In genomic region chr10:5666324-5667220, GRCh38 we compare ENCODE assay signal across 8 cellular contexts. TPM values are rescaled to one million over a fixed set of nuclear protein-coding genes. Genes with fewer than 3 reads are reported as not detected.
DNase-seq lines count a peak whose midpoint lies in the region; ATAC-seq and TF ChIP-seq lines count a peak whose summit lies in the region.

ASB13 (minus strand) TSS chr10:5666595; CDS start chr10:5666551, 44 bp downstream.

- H3K27me3 ChIP-seq in esophagus squamous epithelium (no peaks in the 10 kb centered on the region), muscle layer of colon (ENCODE audit: control insufficient read depth in 1 of 2, insufficient read depth in 2 of 2, low read length in 2 of 2) (no peaks in the 10 kb centered on the region), stomach smooth muscle (ENCODE audit: control insufficient read depth in 1 of 2, insufficient read depth in 2 of 2, low read length in 2 of 2) (no peaks in the 10 kb centered on the region)

- ATAC-seq in HG03565 (IDR thresholded peaks at IDR 0.05; ENCODE audit: unreplicated experiment): no peak

- in situ Hi-C loops in G401 (cut with HindIII; ENCODE audit: low sequenced_read_pairs): no loop called here

- H3K4me1 ChIP-seq in HEK293 (ENCODE audit: control insufficient read depth, insufficient read depth, low read length) (peaks cover 22% of the 10 kb centered on the region), esophagus squamous epithelium (peaks cover 17 to 52% (median 18%) of the 10 kb centered on the region in 3 donors), muscle layer of colon (ENCODE audit: insufficient read depth, low read length) (peaks cover 15% of the 10 kb centered on the region), stomach smooth muscle (ENCODE audit: control insufficient read depth, insufficient read depth, low read length) (peaks cover 19% of the 10 kb centered on the region)

- intact Hi-C loops in esophagus squamous epithelium (cut with DNase I): no loop called here

- POLR2A ChIA-PET in HEK293 (lab: Yijun Ruan, JAX): interaction anchor here (1.2 kb wide), 1 partner anchor 224 kb away, joined by 3 read pairs; the partner anchor contains the start of genes ANKRD16 and FBH1

- peak; percentile 75 for DNase-seq in G401 (ENCODE audit: low spot score)
- DNase-seq in NCI-H2227 (lab: John Stamatoyannopoulos, UW; ENCODE audit: unreplicated experiment): peak; percentile 71
- peak; percentile 45 for DNase-seq in activated T-cell treated with anti-CD3 and anti-CD28 coated beads, Interleukin-2, amount 50 U/mL, for 1 hour
- no peak for DNase-seq in esophagus squamous epithelium (lab: John Stamatoyannopoulos, UW)

- peak; percentile 59 for TF ChIP-seq CTCF in HEK293 (tag by site-specific recombination; IDR thresholded peaks at IDR 0.05)
- no peak for TF ChIP-seq CTCF in esophagus squamous epithelium (IDR thresholded peaks at IDR 0.05)

- WGBS in esophagus squamous epithelium, 2 donors: 17 to 35% methylated on average over 8 to 17 of the region's 87 CpGs

- H3K36me3 ChIP-seq in HEK293 (ENCODE audit: control insufficient read depth in 2 of 2, insufficient read depth in 1 of 2, low read length in 2 of 2) (no peaks in the 10 kb centered on the region), esophagus squamous epithelium (no peaks in the 10 kb centered on the region), muscle layer of colon (ENCODE audit: insufficient read depth, low read length) (no peaks in the 10 kb centered on the region), stomach smooth muscle (ENCODE audit: control insufficient read depth in 2 of 2, insufficient read depth in 2 of 2, low read length in 2 of 2) (no peaks in the 10 kb centered on the region)

- peak within 1 kb of the TSS; percentile 65; the same call in 1 of the 2 replicates for H3K27ac ChIP-seq in HEK293 (ENCODE audit: extremely low read depth, low read depth, low read length)
- peak within 1 kb of the TSS; percentile 85 to 94 (median 88) for H3K27ac ChIP-seq in esophagus squamous epithelium
- peak within 1 kb of the TSS; percentile 62 for H3K27ac ChIP-seq in muscle layer of colon (ENCODE audit: low read depth, low read length)
- H3K27ac ChIP-seq in stomach smooth muscle (ENCODE audit: low read length): peak within 1 kb of the TSS; percentile 37

- TF ChIP-seq POLR2A in esophagus squamous epithelium (IDR thresholded peaks at IDR 0.05): peak in 2 of 4 donors; percentile 60 to 69

- H3K4me3 ChIP-seq in HEK293 (ENCODE audit: low read depth, low read length) (peak within 1 kb of the TSS; percentile 78), esophagus squamous epithelium (peak within 1 kb of the TSS; percentile 82 to 97 (median 90)), muscle layer of colon (ENCODE audit: low read depth in 1 of 2, low read length in 2 of 2) (peak within 1 kb of the TSS; percentile 38 to 85), stomach smooth muscle (ENCODE audit: low read length in 2 of 2) (peak within 1 kb of the TSS; percentile 76 to 90)

- H3K9me3 ChIP-seq in HEK293 (ENCODE audit: control insufficient read depth, insufficient read depth, low read depth, low read length) (no peaks in the 10 kb centered on the region), esophagus squamous epithelium (no peaks in the 10 kb centered on the region), muscle layer of colon (ENCODE audit: low read length) (no peaks in the 10 kb centered on the region), stomach smooth muscle (ENCODE audit: control insufficient read depth in 2 of 2, low read length in 2 of 2) (no peaks in the 10 kb centered on the region)

- H3K9ac ChIP-seq in muscle layer of colon (ENCODE audit: low read length): no peak within 1 kb of the TSS
- peak within 1 kb of the TSS; percentile 69 for H3K9ac ChIP-seq in stomach smooth muscle (ENCODE audit: low read length in 2 of 2)

- CTCF ChIA-PET in HEK293 (lab: Yijun Ruan, JAX): interaction anchor here (0.5 kb wide), 1 partner anchor 37 kb away, joined by 4 read pairs; no protein-coding TSS in a partner anchor

TF ChIP-seq in HEK293, 187 proteins besides CTCF, POLR2A, EP300 and RAD21 (continues in another document):
- TF ChIP-seq ZNF501 (tag by site-specific recombination; IDR thresholded peaks at IDR 0.05): peak; percentile 70
- peak; percentile 67; the same call in 1 of the 2 replicates for TF ChIP-seq ZNF2 (tag by site-specific recombination; IDR thresholded peaks at IDR 0.05)
- TF ChIP-seq ZNF600 (tag by site-specific recombination; IDR thresholded peaks at IDR 0.05): peak; percentile 81
- peak; percentile 22; the same call in 1 of the 2 replicates for TF ChIP-seq SP7 (tag by site-specific recombination; IDR thresholded peaks at IDR 0.05)
- peak; percentile 25; the same call in 1 of the 2 replicates for TF ChIP-seq ZXDB (tag by site-specific recombination; IDR thresholded peaks at IDR 0.05)
- TF ChIP-seq ZFHX2 (tag by site-specific recombination; conservative IDR thresholded peaks at IDR 0.05): peak; percentile 46; the same call in 1 of the 2 replicates
- TF ChIP-seq EGR2 (tag by site-specific recombination; IDR thresholded peaks at IDR 0.05; ENCODE audit: low read depth): peak; percentile 22; the same call in 1 of the 2 replicates
- peak; percentile 5; the same call in 1 of the 2 replicates for TF ChIP-seq GLIS1 (tag by site-specific recombination; IDR thresholded peaks at IDR 0.05)
- TF ChIP-seq ZBTB11 (tag by site-specific recombination; conservative IDR thresholded peaks at IDR 0.05; ENCODE audit: low read depth): peak; percentile 76
- TF ChIP-seq IKZF3 (tag by site-specific recombination; IDR thresholded peaks at IDR 0.05): 0 out of 2 replicates have a peak, but pooled peaks have one; percentile 7
- no peak for TF ChIP-seq ZNF747 (tag by site-specific recombination; IDR thresholded peaks at IDR 0.05)
- peak; percentile 32; the same call in 1 of the 2 replicates for TF ChIP-seq PBX3 (CRISPR knock-in tag; IDR thresholded peaks at IDR 0.05)
- peak; percentile 85 for TF ChIP-seq REST (tag by site-specific recombination; IDR thresholded peaks at IDR 0.05)
- TF ChIP-seq ZNF629 (tag by site-specific recombination; IDR thresholded peaks at IDR 0.05): 0 out of 2 replicates have a peak, but pooled peaks have one; percentile 24
- TF ChIP-seq ZBTB20 (tag by site-specific recombination; IDR thresholded peaks at IDR 0.05): peak; percentile 63

RNA-seq across cellular contexts. Expression of gene ASB13, which starts in this region (rescaled TPM):
- 16.4 and 17.9 TPM in 2 replicates for total RNA-seq in G401 (2014; rRNA removed; shearing (Covaris generic))
- total RNA-seq in esophagus squamous epithelium: 10 to 100 TPM in 3 of 4 donors, 1 to 10 TPM in 1; 9.6 to 29.0 (median 15.7) TPM

Comparison
In these comparisons a context has a peak if more than half of its experiments do, and no peak if none do; other contexts are left out.
1. H3K27ac ChIP-seq: peak in every context shown above with its lines; median percentile 88 in esophagus squamous epithelium; 65 in HEK293; 62 in muscle layer of colon; 37 in stomach smooth muscle.